ENCODE assay signal across 1 cellular context in the genomic region with DNA sequence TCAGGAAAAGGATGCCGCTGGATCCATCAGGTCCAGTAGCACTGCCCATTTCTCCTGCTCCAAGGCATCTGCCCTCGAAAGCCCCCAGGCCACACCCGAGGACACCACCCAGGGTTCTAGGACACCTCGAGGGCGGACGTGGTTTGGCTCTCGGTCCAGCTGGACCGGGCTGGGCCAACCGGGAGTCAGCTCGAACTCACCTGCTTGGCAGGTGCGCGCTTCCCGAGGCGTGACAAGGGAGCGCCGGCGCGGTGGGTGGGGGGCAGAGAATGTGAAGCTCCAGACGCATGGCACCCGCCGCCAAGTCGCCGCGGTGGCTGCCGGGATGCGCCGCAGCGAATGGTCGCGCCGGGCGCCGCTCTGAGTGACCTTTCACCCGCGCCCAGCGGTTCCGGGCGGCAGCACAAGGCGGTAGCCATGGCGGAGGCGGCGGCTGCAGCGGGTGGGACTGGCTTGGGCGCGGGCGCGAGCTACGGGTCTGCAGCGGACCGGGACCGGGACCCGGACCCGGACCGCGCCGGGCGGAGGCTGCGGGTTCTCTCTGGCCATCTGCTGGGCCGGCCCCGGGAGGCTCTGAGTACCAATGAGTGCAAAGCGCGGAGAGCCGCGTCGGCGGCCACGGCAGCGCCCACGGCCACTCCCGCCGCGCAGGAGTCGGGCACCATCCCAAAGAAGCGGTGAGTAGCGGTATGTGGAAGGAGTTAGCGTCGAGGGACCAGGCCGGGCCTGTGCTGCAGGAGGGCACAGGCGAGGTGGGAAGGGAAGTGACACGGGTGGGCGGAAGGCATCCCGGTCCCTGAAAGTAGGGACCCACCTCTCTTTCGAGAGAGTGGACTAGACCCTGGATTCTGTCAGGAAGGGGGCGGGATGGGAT.
A peak's percentile ranks its signal among the peaks of the same experiment; 100 is the strongest.
TF ChIP-seq lines count a peak whose summit lies in the region.

A gene (plus strand): TSS at position 401 of the 874 bp plus-strand sequence. CDS start 17 bp downstream, at position 418.

TF ChIP-seq in HCT116, 20 proteins besides CTCF, POLR2A, EP300 and RAD21 (continued from another document):
- TF ChIP-seq, protein P1, sequence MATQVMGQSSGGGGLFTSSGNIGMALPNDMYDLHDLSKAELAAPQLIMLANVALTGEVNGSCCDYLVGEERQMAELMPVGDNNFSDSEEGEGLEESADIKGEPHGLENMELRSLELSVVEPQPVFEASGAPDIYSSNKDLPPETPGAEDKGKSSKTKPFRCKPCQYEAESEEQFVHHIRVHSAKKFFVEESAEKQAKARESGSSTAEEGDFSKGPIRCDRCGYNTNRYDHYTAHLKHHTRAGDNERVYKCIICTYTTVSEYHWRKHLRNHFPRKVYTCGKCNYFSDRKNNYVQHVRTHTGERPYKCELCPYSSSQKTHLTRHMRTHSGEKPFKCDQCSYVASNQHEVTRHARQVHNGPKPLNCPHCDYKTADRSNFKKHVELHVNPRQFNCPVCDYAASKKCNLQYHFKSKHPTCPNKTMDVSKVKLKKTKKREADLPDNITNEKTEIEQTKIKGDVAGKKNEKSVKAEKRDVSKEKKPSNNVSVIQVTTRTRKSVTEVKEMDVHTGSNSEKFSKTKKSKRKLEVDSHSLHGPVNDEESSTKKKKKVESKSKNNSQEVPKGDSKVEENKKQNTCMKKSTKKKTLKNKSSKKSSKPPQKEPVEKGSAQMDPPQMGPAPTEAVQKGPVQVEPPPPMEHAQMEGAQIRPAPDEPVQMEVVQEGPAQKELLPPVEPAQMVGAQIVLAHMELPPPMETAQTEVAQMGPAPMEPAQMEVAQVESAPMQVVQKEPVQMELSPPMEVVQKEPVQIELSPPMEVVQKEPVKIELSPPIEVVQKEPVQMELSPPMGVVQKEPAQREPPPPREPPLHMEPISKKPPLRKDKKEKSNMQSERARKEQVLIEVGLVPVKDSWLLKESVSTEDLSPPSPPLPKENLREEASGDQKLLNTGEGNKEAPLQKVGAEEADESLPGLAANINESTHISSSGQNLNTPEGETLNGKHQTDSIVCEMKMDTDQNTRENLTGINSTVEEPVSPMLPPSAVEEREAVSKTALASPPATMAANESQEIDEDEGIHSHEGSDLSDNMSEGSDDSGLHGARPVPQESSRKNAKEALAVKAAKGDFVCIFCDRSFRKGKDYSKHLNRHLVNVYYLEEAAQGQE (IDR thresholded peaks at IDR 0.05; ENCODE audit: low read depth), result no peak
- TF ChIP-seq ZFX (IDR thresholded peaks at IDR 0.05) (peak; percentile 77), CBX3 (IDR thresholded peaks at IDR 0.05; ENCODE audit: low read depth) (peak; percentile 93), ELF1 (IDR thresholded peaks at IDR 0.05; ENCODE audit: borderline replicate concordance, low read depth) (peak; percentile 40), SRF (IDR thresholded peaks at IDR 0.05; ENCODE audit: low read depth) (peak; percentile 57; the same call in 1 of the 2 replicates), ZNF274 (IDR thresholded peaks at IDR 0.05; ENCODE audit: low read depth, low read length) (no peak)
- TF ChIP-seq, protein P2, sequence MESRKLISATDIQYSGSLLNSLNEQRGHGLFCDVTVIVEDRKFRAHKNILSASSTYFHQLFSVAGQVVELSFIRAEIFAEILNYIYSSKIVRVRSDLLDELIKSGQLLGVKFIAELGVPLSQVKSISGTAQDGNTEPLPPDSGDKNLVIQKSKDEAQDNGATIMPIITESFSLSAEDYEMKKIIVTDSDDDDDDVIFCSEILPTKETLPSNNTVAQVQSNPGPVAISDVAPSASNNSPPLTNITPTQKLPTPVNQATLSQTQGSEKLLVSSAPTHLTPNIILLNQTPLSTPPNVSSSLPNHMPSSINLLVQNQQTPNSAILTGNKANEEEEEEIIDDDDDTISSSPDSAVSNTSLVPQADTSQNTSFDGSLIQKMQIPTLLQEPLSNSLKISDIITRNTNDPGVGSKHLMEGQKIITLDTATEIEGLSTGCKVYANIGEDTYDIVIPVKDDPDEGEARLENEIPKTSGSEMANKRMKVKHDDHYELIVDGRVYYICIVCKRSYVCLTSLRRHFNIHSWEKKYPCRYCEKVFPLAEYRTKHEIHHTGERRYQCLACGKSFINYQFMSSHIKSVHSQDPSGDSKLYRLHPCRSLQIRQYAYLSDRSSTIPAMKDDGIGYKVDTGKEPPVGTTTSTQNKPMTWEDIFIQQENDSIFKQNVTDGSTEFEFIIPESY (IDR thresholded peaks at IDR 0.05; ENCODE audit: extremely low read depth, insufficient replicate concordance, low read length), result no peak
